Comparison of ENCODE assay signal across 21 cellular contexts in genomic region chr16:58187092-58187491, GRCh38. TPM values are rescaled to one million over a fixed set of nuclear protein-coding genes. Genes with fewer than 3 reads are reported as not detected.
DNase-seq lines count a peak whose midpoint lies in the region; ATAC-seq, FAIRE-seq and TF ChIP-seq lines count a peak whose summit lies in the region.
"Had no signal": no experiment of that assay in that cellular context is flagged by ENCODE, and none has a peak within 500 bp of the region (broad histone marks: within the 10 kb centered on the region; RNA-seq: fewer than 3 reads in every experiment).

No MANE protein-coding gene starts in this region.

- FAIRE-seq in HTR-8/SVneo (lab: Jason Lieb, UNC), result no peak
- FAIRE-seq: G401.6, GM12878 had no signal

- no peak for ATAC-seq in HG03196 (IDR thresholded peaks at IDR 0.05; ENCODE audit: unreplicated experiment)
- ATAC-seq: body of pancreas, GM12878 had no signal

- DNase-seq in AG10803 (ENCODE audit: low read depth), result peak; percentile 6
- peak; percentile 9 for DNase-seq in HT1080 (ENCODE audit: low read depth)
- DNase-seq in chondrocyte (ENCODE audit: low spot score), result no peak
- peak; percentile 48 to 54 for DNase-seq in lung microvascular endothelial cell (ENCODE audit: low read depth in 2 of 2)
- no peak for DNase-seq in AML-193 (lab: John Stamatoyannopoulos, UW)
- no peak for DNase-seq in HTR-8/SVneo (ENCODE audit: insufficient read length, low spot score)
- DNase-seq in NAMALWA (ENCODE audit: low spot score), result no peak
- DNase-seq: activated B cell treated with CpG ODN at 0.5 μM for 24 hours; body of pancreas; COR-L47; dorsolateral prefrontal cortex; MG63; NCI-H1694 treated with DMSO at 0.1 percent for 48 hours; right cardiac atrium; SHP77; stimulated activated CD4-positive, alpha-beta T cell treated with anti-CD3 and anti-CD28 coated beads, Interleukin-1b, Interleukin-23, amount 100 ng/mL, for 48 hours had no signal

- H3K36me3 Mint-ChIP-seq in chondrocyte (ENCODE audit: low read depth), result peaks cover 35% of the 10 kb centered on the region

- no peak overlapping the region for H3K4me3 ChIP-seq in AG10803 (ENCODE audit: low read length)
- H3K4me3 ChIP-seq: body of pancreas, dorsolateral prefrontal cortex, GM12878, hepatocyte, MG63 had no signal

- H3K4me3 Mint-ChIP-seq in chondrocyte (ENCODE audit: unreplicated experiment), result no peak overlapping the region
- H3K4me3 Mint-ChIP-seq: activated B cell treated with CpG ODN at 0.5 μM for 24 hours; T-helper 1 cell treated with Interleukin-12 subunit alpha and Interleukin-12 subunit beta and Interleukin-4 antibody, amounts not matched to agents 30 μg/mL and 1 μg/mL, for 36 hours had no signal

- H3K27ac Mint-ChIP-seq in chondrocyte (ENCODE audit: unreplicated experiment), result peak overlapping the region; percentile 63
- H3K27ac Mint-ChIP-seq: activated B cell treated with CpG ODN at 0.5 μM for 24 hours; T-helper 1 cell treated with Interleukin-12 subunit alpha and Interleukin-12 subunit beta and Interleukin-4 antibody, amounts not matched to agents 30 μg/mL and 1 μg/mL, for 36 hours had no signal

- no peaks in the 10 kb centered on the region for H3K27me3 Mint-ChIP-seq in chondrocyte (ENCODE audit: low read depth)
- H3K27me3 Mint-ChIP-seq: activated B cell treated with CpG ODN at 0.5 μM for 24 hours had no signal

- TF ChIP-seq CTCF in AG10803 (conservative IDR thresholded peaks at IDR 0.05; ENCODE audit: low read length) (no peak), chondrocyte (IDR thresholded peaks at IDR 0.05) (no peak)

- H3K9me3 Mint-ChIP-seq in chondrocyte (ENCODE audit: low read depth), result no peaks in the 10 kb centered on the region
- H3K9me3 Mint-ChIP-seq: activated B cell treated with CpG ODN at 0.5 μM for 24 hours; T-helper 1 cell treated with Interleukin-12 subunit alpha and Interleukin-12 subunit beta and Interleukin-4 antibody, amounts not matched to agents 30 μg/mL and 1 μg/mL, for 36 hours had no signal

- peaks cover 19% of the 10 kb centered on the region for H3K4me1 Mint-ChIP-seq in chondrocyte (ENCODE audit: low read depth)
- H3K4me1 Mint-ChIP-seq: activated B cell treated with CpG ODN at 0.5 μM for 24 hours had no signal

RNA-seq across cellular contexts. Expression of gene CSNK2A2, which starts 10.8 kb away (rescaled TPM):
- total RNA-seq in HT1080 (2014; rRNA removed; shearing (Covaris generic)), result 19.1 and 25.4 TPM in 2 replicates
- polyA plus RNA-seq in HT1080 (2015; cell fraction: cytosol; rRNA removed), result 49.8 and 70.3 TPM in 2 replicates
- polyA plus RNA-seq in HT1080 (2015; cell fraction: nucleus; rRNA removed), result 44.2 and 52.7 TPM in 2 replicates
- total RNA-seq in chondrocyte (55.2 to 70.8 TPM (median 69.6 TPM) in 3 replicates), lung microvascular endothelial cell (21.6 and 26.6 TPM in 2 replicates)

RNA-seq across cellular contexts. Expression of gene CFAP20, which starts 57.9 kb away (rescaled TPM):
- total RNA-seq in HT1080 (2014; rRNA removed; shearing (Covaris generic)), result 86.9 and 104 TPM in 2 replicates
- 55.3 and 57.3 TPM in 2 replicates for polyA plus RNA-seq in HT1080 (2015; cell fraction: cytosol; rRNA removed)
- polyA plus RNA-seq in HT1080 (2015; cell fraction: nucleus; rRNA removed), result 52.1 and 53.7 TPM in 2 replicates
- 26.0 to 32.9 TPM (median 26.5 TPM) in 3 replicates for total RNA-seq in chondrocyte
- 44.5 and 52.6 TPM in 2 replicates for total RNA-seq in lung microvascular endothelial cell

Comparison
In these comparisons a context has a peak if more than half of its experiments do, and no peak if none do; other contexts are left out.
1. DNase-seq: peak in AG10803 (single experiment), HT1080 (single experiment) and lung microvascular endothelial cell (2 of 2); none in chondrocyte (single experiment), AML-193 (0 of 2), HTR-8/SVneo (single experiment) and NAMALWA (single experiment).